In genomic region chr7:44977956-44978355, GRCh38 we compare ENCODE assay signal across 11 cellular contexts. TPM values are rescaled to one million over a fixed set of nuclear protein-coding genes. Genes with fewer than 3 reads are reported as not detected.
DNase-seq lines count a peak whose midpoint lies in the region; ATAC-seq and TF ChIP-seq lines count a peak whose summit lies in the region.
"Had no signal": no experiment of that assay in that cellular context is flagged by ENCODE, and none has a peak within 500 bp of the region (broad histone marks: within the 10 kb centered on the region; RNA-seq: fewer than 3 reads in every experiment).

No MANE protein-coding gene starts in this region.

- POLR2A ChIA-PET in RWPE1 (lab: Yijun Ruan, JAX; ENCODE audit: low non-redundant PET) = no interaction called here

- no peaks in the 10 kb centered on the region for H3K9me3 ChIP-seq in right cardiac atrium (ENCODE audit: control insufficient read depth, low read length)
- no peaks in the 10 kb centered on the region for H3K9me3 ChIP-seq in upper lobe of left lung
- H3K9me3 ChIP-seq: Caco-2 had no signal

- peak overlapping the region; percentile 96 for H3K27ac ChIP-seq in RWPE1
- no peak overlapping the region for H3K27ac ChIP-seq in right cardiac atrium (ENCODE audit: low read length)
- H3K27ac ChIP-seq in upper lobe of left lung = peak overlapping the region; percentile 81 to 86 (median 82)
- H3K27ac ChIP-seq: VCaP had no signal

- H3K27me3 ChIP-seq in right cardiac atrium (ENCODE audit: control insufficient read depth, insufficient read depth) (no peaks in the 10 kb centered on the region), upper lobe of left lung (no peaks in the 10 kb centered on the region)

- H3K9me3 Mint-ChIP-seq in activated naive CD4-positive, alpha-beta T cell treated with anti-CD3 and anti-CD28 coated beads, Interleukin-2, amount 50 U/mL, for 24 hours = no peaks in the 10 kb centered on the region

- H3K36me3 Mint-ChIP-seq in activated naive CD4-positive, alpha-beta T cell treated with anti-CD3 and anti-CD28 coated beads, Interleukin-2, amount 50 U/mL, for 24 hours = peaks cover 11% of the 10 kb centered on the region

- H3K27ac Mint-ChIP-seq in activated naive CD4-positive, alpha-beta T cell treated with anti-CD3 and anti-CD28 coated beads, Interleukin-2, amount 50 U/mL, for 24 hours = peak overlapping the region; percentile 87

- DNase-seq in activated naive CD4-positive, alpha-beta T cell treated with anti-CD3 and anti-CD28 coated beads, Interleukin-2, amount 50 U/mL, for 16 hours = no peak
- DNase-seq in RWPE1 (ENCODE audit: low spot score) (no peak), right cardiac atrium (peak in 2 of 3 donors; percentile 71 to 73), upper lobe of left lung (peak in 1 of 2 donors; percentile 64), NOMO-1 (lab: John Stamatoyannopoulos, UW; ENCODE audit: unreplicated experiment in 2 of 2) (no peak), head of caudate nucleus (no peak)

- WGBS in right cardiac atrium = 43% methylated on average over 6 of the region's 6 CpGs
- 45 to 52% methylated on average over 6 of the region's 6 CpGs for WGBS in upper lobe of left lung, 2 donors

- TF ChIP-seq POLR2A in upper lobe of left lung (IDR thresholded peaks at IDR 0.05) = no peak

- no peak for TF ChIP-seq CTCF in RWPE1 (conservative IDR thresholded peaks at IDR 0.05; ENCODE audit: low read depth)
- no peak for TF ChIP-seq CTCF in upper lobe of left lung (IDR thresholded peaks at IDR 0.05)

- intact Hi-C loops in right cardiac atrium (cut with DNase I) (loop anchor here in 1 of 4 donors (10.0 kb wide), 1 partner anchor 147 kb away; no protein-coding TSS in a partner anchor), head of caudate nucleus (cut with DNase I) (no loop called here)

- no peak for ATAC-seq in right cardiac atrium
- no peak for ATAC-seq in upper lobe of left lung (ENCODE audit: low FRiP score in 2 of 2)
- no peak for ATAC-seq in HG02840 (IDR thresholded peaks at IDR 0.05; ENCODE audit: low FRiP score, unreplicated experiment)

- H3K4me3 ChIP-seq in right cardiac atrium (ENCODE audit: low read length) = no peak overlapping the region
- H3K4me3 ChIP-seq in upper lobe of left lung = peak overlapping the region; percentile 3 to 46 (median 36)

- peaks cover 1 to 37% (median 30%) of the 10 kb centered on the region in 4 donors for H3K36me3 ChIP-seq in upper lobe of left lung

- peak overlapping the region; percentile 92 for H3K4me3 Mint-ChIP-seq in activated naive CD4-positive, alpha-beta T cell treated with anti-CD3 and anti-CD28 coated beads, Interleukin-2, amount 50 U/mL, for 24 hours

- no peak for TF ChIP-seq EP300 in upper lobe of left lung (IDR thresholded peaks at IDR 0.05)

- H3K4me1 Mint-ChIP-seq in activated naive CD4-positive, alpha-beta T cell treated with anti-CD3 and anti-CD28 coated beads, Interleukin-2, amount 50 U/mL, for 24 hours = peaks cover 85% of the 10 kb centered on the region

- H3K4me1 ChIP-seq in right cardiac atrium (ENCODE audit: control insufficient read depth, insufficient read depth, low read length) (no peaks in the 10 kb centered on the region), upper lobe of left lung (peaks cover 22 to 54% (median 51%) of the 10 kb centered on the region in 4 donors)

- no peaks in the 10 kb centered on the region for H3K27me3 Mint-ChIP-seq in activated naive CD4-positive, alpha-beta T cell treated with anti-CD3 and anti-CD28 coated beads, Interleukin-2, amount 50 U/mL, for 24 hours

- CTCF ChIA-PET in RWPE1 (lab: Yijun Ruan, JAX) = interaction anchor here (0.6 to 1.0 kb wide), 2 partner anchors 13 to 15 kb away, joined by 3 to 4 read pairs; no protein-coding TSS in a partner anchor

RNA-seq across cellular contexts. Expression of gene MYO1G, which starts 0.9 kb away (rescaled TPM):
- total RNA-seq in right cardiac atrium (1 to 10 TPM in 3 of 4 donors, under 1 TPM in 1; 0.91 to 3.0 (median 2.2) TPM), upper lobe of left lung (10 to 100 TPM; 19.7 to 51.3 (median 38.0) TPM)
- polyA plus RNA-seq in right cardiac atrium = 0.70 TPM
- total RNA-seq: renal cortical epithelial cell had no signal

RNA-seq across cellular contexts. Expression of gene CCM2, which starts 22.0 kb away (rescaled TPM):
- total RNA-seq in right cardiac atrium = 10 to 100 TPM; 26.4 to 37.0 (median 32.4) TPM
- polyA plus RNA-seq in right cardiac atrium = 32.8 TPM
- 10 to 100 TPM; 30.9 to 63.9 (median 46.8) TPM for total RNA-seq in upper lobe of left lung

Comparison
In these comparisons a context has a peak if more than half of its experiments do, and no peak if none do; other contexts are left out.
1. DNase-seq: peak in right cardiac atrium (2 of 3); none in activated naive CD4-positive, alpha-beta T cell treated with anti-CD3 and anti-CD28 coated beads, Interleukin-2, amount 50 U/mL, for 16 hours (single experiment), RWPE1 (single experiment), NOMO-1 (0 of 2) and head of caudate nucleus (0 of 42).
2. RNA of gene MYO1G, which starts 0.9 kb away (total RNA-seq): 19.7 to 51.3 TPM in upper lobe of left lung; 0.91 to 3.0 TPM in right cardiac atrium; every median in the first group is over 4 times any median in the second.